ENCODE assay signal across 20 cellular contexts in the genomic region with DNA sequence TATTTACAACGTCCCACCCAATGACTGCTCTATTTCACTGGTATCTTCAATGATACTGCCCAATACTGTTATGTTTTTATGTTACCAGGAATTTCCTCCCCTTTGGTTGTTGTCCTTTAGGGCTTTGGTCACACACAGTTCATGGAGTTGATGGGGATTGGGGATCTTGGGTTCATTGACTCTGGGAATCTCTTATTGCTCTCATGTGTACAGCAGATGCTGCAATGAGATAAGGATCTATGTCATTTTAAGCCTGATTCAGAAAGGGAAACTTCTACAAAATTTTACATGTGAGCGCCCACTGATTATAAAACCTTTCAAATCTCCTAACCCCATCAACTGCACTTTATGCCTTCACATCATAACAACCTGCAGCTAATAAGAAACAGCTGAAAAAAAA.
"Had no signal": no experiment of that assay in that cellular context is flagged by ENCODE, and none has a peak within 500 bp of the region (broad histone marks: within the 10 kb centered on the region; RNA-seq: fewer than 3 reads in every experiment).

No MANE protein-coding gene starts in this region.

- FAIRE-seq: colon, frontal cortex, keratinocyte had no signal

- DNase-seq: activated CD4-positive, alpha-beta T cell treated with anti-CD3 and anti-CD28 coated beads, Interleukin-2, amount 10 ng/mL, durations not matched to agents 7 days and 5 days; activated CD8-positive, alpha-beta T cell treated with anti-CD3 and anti-CD28 coated beads, Interleukin-2, amount 10 ng/mL, durations not matched to agents 7 days and 5 days; activated naive CD4-positive, alpha-beta T cell treated with Interleukin-2 at 50 U/mL for 16 hours; activated T-cell treated with anti-CD3 and anti-CD28 coated beads, Interleukin-2, amount 50 U/mL, for 24 hours; anterior cingulate cortex; brain microvascular endothelial cell; central memory CD4-positive, alpha-beta T cell; dorsolateral prefrontal cortex; left lung; mammary epithelial cell; nephron progenitor cell; occipital lobe; psoas muscle; right cardiac atrium; stimulated activated CD4-positive, alpha-beta T cell treated with anti-CD3 and anti-CD28 coated beads, Interleukin-2, amount 100 ng/mL, for 48 hours; stomach; T1000 had no signal

- ATAC-seq: activated CD8-positive, alpha-beta T cell treated with anti-CD3 and anti-CD28 coated beads, Interleukin-2, amount 10 ng/mL, durations not matched to agents 7 days and 5 days; left lung; psoas muscle; right cardiac atrium had no signal
